17 cellular contexts compared by ENCODE assay signal in genomic region chr4:149719357-149719756, GRCh38.
DNase-seq lines count a peak whose midpoint lies in the region; ATAC-seq and TF ChIP-seq lines count a peak whose summit lies in the region.
"Had no signal": no experiment of that assay in that cellular context is flagged by ENCODE, and none has a peak within 500 bp of the region (broad histone marks: within the 10 kb centered on the region; RNA-seq: fewer than 3 reads in every experiment).

No MANE protein-coding gene starts in this region.

- peak; percentile 7 for ATAC-seq in GM21528 (IDR thresholded peaks at IDR 0.05; ENCODE audit: low FRiP score, unreplicated experiment)

- no peak for TF ChIP-seq CTCF in epithelial cell of esophagus (IDR thresholded peaks at IDR 0.05; ENCODE audit: insufficient read depth, low read depth, low read length, missing control alignments)

- no peak overlapping the region for H3K4me3 ChIP-seq in epithelial cell of esophagus (ENCODE audit: low read length)
- H3K4me3 ChIP-seq: BLaER1, HAP-1 had no signal

- DNase-seq in NCI-H226 (peak; percentile 26), epithelial cell of esophagus (ENCODE audit: low read depth) (peak; percentile 15), HK-2 (ENCODE audit: unreplicated experiment) (no peak), HT-29 (ENCODE audit: low spot score) (no peak), COR-L47 (lab: John Stamatoyannopoulos, UW) (no peak)
- no peak for DNase-seq in stimulated activated CD4-positive, alpha-beta T cell treated with anti-CD3 and anti-CD28 coated beads, Interleukin-1b, Interleukin-23, amount 100 ng/mL, for 48 hours
- DNase-seq: ACHN; AML-193; Calu3; CD4-positive, alpha-beta memory T cell; DMS79 treated with DMSO at 0.1 percent for 48 hours; EL; Karpas-422; KBM-7 had no signal

Comparison
In these comparisons a context has a peak if more than half of its experiments do, and no peak if none do; other contexts are left out.
1. DNase-seq: peak in NCI-H226 (single experiment) and epithelial cell of esophagus (single experiment); none in HK-2 (single experiment), HT-29 (single experiment), stimulated activated CD4-positive, alpha-beta T cell treated with anti-CD3 and anti-CD28 coated beads, Interleukin-1b, Interleukin-23, amount 100 ng/mL, for 48 hours (single experiment) and COR-L47 (single experiment).